9 cellular contexts compared by ENCODE assay signal in the genomic region with DNA sequence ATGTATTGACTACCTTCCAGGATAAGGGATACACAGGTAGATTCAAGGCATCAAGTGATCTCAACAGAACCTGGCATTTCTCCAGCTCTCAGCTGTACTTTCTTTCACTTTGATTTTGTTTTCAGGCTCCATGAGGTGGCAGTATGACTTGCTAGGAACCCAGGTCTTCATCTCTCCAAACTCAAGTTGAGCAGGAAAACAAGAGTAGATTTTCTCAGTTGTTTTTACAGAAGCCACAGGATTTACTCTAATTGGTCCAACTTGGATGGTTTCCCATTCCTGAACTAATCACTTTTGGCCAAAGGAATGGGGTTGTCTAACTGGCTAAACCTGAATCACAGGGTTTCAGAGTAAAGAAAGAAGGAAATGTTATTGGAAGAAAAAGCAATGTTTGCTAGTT.
DNase-seq lines count a peak whose midpoint lies in the region; ATAC-seq and TF ChIP-seq lines count a peak whose summit lies in the region.
"Had no signal": no experiment of that assay in that cellular context is flagged by ENCODE, and none has a peak within 500 bp of the region (broad histone marks: within the 10 kb centered on the region; RNA-seq: fewer than 3 reads in every experiment).

No MANE protein-coding gene starts in this region.

- no peak overlapping the region for H3K4me2 ChIP-seq in DOHH2 (ENCODE audit: low read length)
- H3K4me2 ChIP-seq in Karpas-422 (ENCODE audit: low read depth, low read length, poor library complexity, severe bottlenecking), result no peak overlapping the region

- H3K27ac ChIP-seq in DOHH2 (ENCODE audit: low read depth, low read length), result no peak overlapping the region
- no peak overlapping the region for H3K27ac ChIP-seq in Karpas-422 (ENCODE audit: low read length)
- H3K27ac ChIP-seq in right lobe of liver, result peak overlapping the region in 2 of 3 donors; percentile 47 to 48
- no peak overlapping the region for H3K27ac ChIP-seq in uterus
- no peak overlapping the region for H3K27ac ChIP-seq in Peyer's patch
- H3K27ac ChIP-seq: thoracic aorta had no signal

- H3K4me3 ChIP-seq in DOHH2 (ENCODE audit: low read length) (no peak overlapping the region), Karpas-422 (ENCODE audit: low read length) (no peak overlapping the region), right lobe of liver (no peak overlapping the region), uterus (no peak overlapping the region), Peyer's patch (no peak overlapping the region)
- H3K4me3 ChIP-seq: thoracic aorta had no signal

- H3K36me3 ChIP-seq in DOHH2 (ENCODE audit: control insufficient read depth, low read length) (peaks cover 26% of the 10 kb centered on the region), Karpas-422 (ENCODE audit: insufficient read depth, low read length) (no peaks in the 10 kb centered on the region), right lobe of liver (no peaks in the 10 kb centered on the region), uterus (no peaks in the 10 kb centered on the region), Peyer's patch (no peaks in the 10 kb centered on the region)
- H3K36me3 ChIP-seq: thoracic aorta had no signal

- H4K20me1 ChIP-seq in DOHH2 (ENCODE audit: control insufficient read depth, insufficient read depth, low read depth, low read length), result no peaks in the 10 kb centered on the region
- H4K20me1 ChIP-seq in Karpas-422 (ENCODE audit: insufficient read depth, low read depth, low read length), result no peaks in the 10 kb centered on the region

- DNase-seq in Karpas-422 (peak; percentile 68), amniotic stem cell (lab: John Stamatoyannopoulos, UW) (peak; percentile 40), right lobe of liver (peak in 1 of 3 donors; percentile 54), uterus (no peak), Peyer's patch (no peak), Right ventricle myocardium inferior (ENCODE audit: missing footprints) (no peak)

- no peak overlapping the region for H3K9ac ChIP-seq in Karpas-422 (ENCODE audit: low read length)

- H3K4me1 ChIP-seq in DOHH2 (ENCODE audit: control insufficient read depth, low read length) (0 out of 2 replicates have a peak, but pooled peaks cover 8% of the 10 kb centered on the region), Karpas-422 (ENCODE audit: low read length) (no peaks in the 10 kb centered on the region), right lobe of liver (no peaks in the 10 kb centered on the region), uterus (no peaks in the 10 kb centered on the region), Peyer's patch (no peaks in the 10 kb centered on the region)

- H3K9me3 ChIP-seq in DOHH2 (ENCODE audit: control insufficient read depth, insufficient read depth, low read length) (no peaks in the 10 kb centered on the region), Karpas-422 (ENCODE audit: low read length) (no peaks in the 10 kb centered on the region), right lobe of liver (no peaks in the 10 kb centered on the region), uterus (no peaks in the 10 kb centered on the region), Peyer's patch (no peaks in the 10 kb centered on the region)
- H3K9me3 ChIP-seq: thoracic aorta had no signal

- no peak for TF ChIP-seq POLR2A in right lobe of liver (IDR thresholded peaks at IDR 0.05)
- no peak for TF ChIP-seq POLR2A in uterus (IDR thresholded peaks at IDR 0.05)
- no peak for TF ChIP-seq POLR2A in Peyer's patch (IDR thresholded peaks at IDR 0.05)

- H3F3A ChIP-seq in DOHH2 (ENCODE audit: control insufficient read depth, insufficient read depth), result no peaks in the 10 kb centered on the region; the same call in 1 of the 2 replicates

- H2AFZ ChIP-seq in Karpas-422 (ENCODE audit: low read length), result no peak overlapping the region

- H3K27me3 ChIP-seq in DOHH2 (ENCODE audit: control insufficient read depth, low read length) (no peaks in the 10 kb centered on the region), Karpas-422 (ENCODE audit: low read length) (no peaks in the 10 kb centered on the region), right lobe of liver (no peaks in the 10 kb centered on the region), uterus (no peaks in the 10 kb centered on the region), Peyer's patch (no peaks in the 10 kb centered on the region)

- peak; percentile 26 for TF ChIP-seq CTCF in DOHH2 (IDR thresholded peaks at IDR 0.05; ENCODE audit: low read depth, low read length, poor library complexity, severe bottlenecking)
- TF ChIP-seq CTCF in right lobe of liver (IDR thresholded peaks at IDR 0.05), result peak; percentile 42 to 57 (median 50)
- TF ChIP-seq CTCF in uterus (IDR thresholded peaks at IDR 0.05), result no peak
- peak in 3 of 6 experiments; percentile 18 to 43 (median 35) for TF ChIP-seq CTCF in Peyer's patch (IDR thresholded peaks at IDR 0.05)

- H3K79me2 ChIP-seq in DOHH2 (ENCODE audit: control insufficient read depth, low read length) (peaks cover 14% of the 10 kb centered on the region; the same call in 1 of the 2 replicates), Karpas-422 (ENCODE audit: low read length) (no peaks in the 10 kb centered on the region)

- H3K9me2 ChIP-seq in DOHH2 (replicated peaks; ENCODE audit: control insufficient read depth, low read length), result no peaks in the 10 kb centered on the region
- H3K9me2 ChIP-seq in Karpas-422 (replicated peaks; ENCODE audit: insufficient read depth, low read length), result no peaks in the 10 kb centered on the region

- ATAC-seq in right lobe of liver (peak; percentile 82 to 95 (median 88)), GM18858 (IDR thresholded peaks at IDR 0.05; ENCODE audit: unreplicated experiment) (no peak), Right ventricle myocardium inferior (no peak)

- intact Hi-C loops in right lobe of liver (cut with DNase I), result no loop called here
- intact Hi-C loops in uterus (cut with DNase I; ENCODE audit: low total_unique reads), result no loop called here
- intact Hi-C loops in Right ventricle myocardium inferior (cut with DNase I), result no loop called here

Comparison
In these comparisons a context has a peak if more than half of its experiments do, and no peak if none do; other contexts are left out.
1. H3K27ac ChIP-seq: peak in right lobe of liver (2 of 3); none in DOHH2 (single experiment), Karpas-422 (single experiment), uterus (0 of 2) and Peyer's patch (0 of 4).
2. CTCF ChIP-seq: peak in DOHH2 (single experiment) and right lobe of liver (4 of 4); none in uterus (0 of 4).
3. DNase-seq: peak in Karpas-422 (single experiment) and amniotic stem cell (single experiment); none in uterus (0 of 2), Peyer's patch (0 of 3) and Right ventricle myocardium inferior (single experiment).
4. ATAC-seq: peak in right lobe of liver (4 of 4); none in GM18858 (single experiment) and Right ventricle myocardium inferior (single experiment).